ENCODE assay signal across 7 cellular contexts in the genomic region with DNA sequence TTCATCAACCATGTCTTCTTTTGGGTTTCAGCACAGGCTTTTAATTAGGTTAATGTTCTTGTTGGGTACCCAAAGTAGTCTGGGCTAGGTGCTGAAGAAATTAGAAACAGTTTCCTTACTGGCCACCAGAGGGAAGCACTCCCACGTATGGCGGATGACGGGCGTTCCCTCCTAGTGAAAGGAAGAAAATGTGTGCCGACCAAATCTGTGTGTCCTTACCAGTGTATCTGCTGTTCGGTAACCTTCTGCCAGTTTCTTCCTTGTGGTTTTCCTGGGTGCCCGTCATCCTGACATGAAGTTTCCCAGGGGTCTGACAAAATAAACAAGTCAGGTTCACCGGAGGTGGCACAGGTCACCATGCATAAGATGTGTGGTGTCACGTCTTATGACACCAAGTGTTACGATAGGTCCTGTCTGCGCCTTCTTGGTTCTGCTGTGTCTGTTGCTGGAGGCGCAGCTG. TPM values are rescaled to one million over a fixed set of nuclear protein-coding genes. Genes with fewer than 3 reads are reported as not detected.
DNase-seq lines count a peak whose midpoint lies in the region; TF ChIP-seq lines count a peak whose summit lies in the region.

No MANE protein-coding gene starts in this region.

- H3K4me3 ChIP-seq in GM12865 (ENCODE audit: low read depth, low read length) (no peak overlapping the region), foreskin fibroblast (ENCODE audit: low read depth in 1 of 2, low read length in 2 of 2) (no peak overlapping the region), ovary (no peak overlapping the region), uterus (no peak overlapping the region)

- H3K9me3 ChIP-seq in ovary (no peaks in the 10 kb centered on the region), uterus (no peaks in the 10 kb centered on the region)

- H3K9me3 Mint-ChIP-seq in activated T-helper 1 cell treated with anti-CD3 and anti-CD28 coated beads, Interleukin-12 subunit alpha, Interleukin-12 subunit beta, Interleukin-2, Interleukin-4 antibody, amounts not matched to agents 30 ng/mL and 10 ng/mL and 1 ng/mL, durations not matched to agents 14 hours and 24 hours and 36 hours, result no peaks in the 10 kb centered on the region

- no peaks in the 10 kb centered on the region for H3K27me3 Mint-ChIP-seq in activated T-helper 1 cell treated with anti-CD3 and anti-CD28 coated beads, Interleukin-12 subunit alpha, Interleukin-12 subunit beta, Interleukin-2, Interleukin-4 antibody, amounts not matched to agents 30 ng/mL and 10 ng/mL and 1 ng/mL, durations not matched to agents 14 hours and 24 hours and 36 hours (ENCODE audit: insufficient read depth)

- intact Hi-C loops in activated T-helper 1 cell treated with anti-CD3 and anti-CD28 coated beads, Interleukin-12 subunit alpha, Interleukin-12 subunit beta, Interleukin-2, Interleukin-4 antibody, amounts not matched to agents 30 ng/mL and 10 ng/mL and 1 ng/mL, durations not matched to agents 14 hours and 24 hours and 36 hours (cut with micrococcal nuclease), result loop anchor here (1.0 to 5.0 kb wide), 3 partner anchors 19 to 281 kb away; no protein-coding TSS in a partner anchor
- intact Hi-C loops in ovary (cut with DNase I), result loop anchor here in 1 of 4 donors (10.0 kb wide), 1 partner anchor 151 kb away; the partner anchor contains the start of genes CEP89 and FAAP24
- intact Hi-C loops in uterus (cut with DNase I; ENCODE audit: low total_unique reads), result no loop called here

- 34 to 41% (median 37%) methylated on average over 12 of the region's 12 CpGs for WGBS in ovary, 3 donors

- peaks cover 9% of the 10 kb centered on the region for H3K4me1 Mint-ChIP-seq in activated T-helper 1 cell treated with anti-CD3 and anti-CD28 coated beads, Interleukin-12 subunit alpha, Interleukin-12 subunit beta, Interleukin-2, Interleukin-4 antibody, amounts not matched to agents 30 ng/mL and 10 ng/mL and 1 ng/mL, durations not matched to agents 14 hours and 24 hours and 36 hours (ENCODE audit: low read depth)

- TF ChIP-seq CTCF in GM12865 (IDR thresholded peaks at IDR 0.05; ENCODE audit: insufficient read depth, low read depth, low read length, missing control alignments) (peak; percentile 83), foreskin fibroblast (IDR thresholded peaks at IDR 0.05; ENCODE audit: low read depth, low read length) (peak; percentile 82), ovary (IDR thresholded peaks at IDR 0.05) (peak; percentile 52 to 85 (median 55)), uterus (IDR thresholded peaks at IDR 0.05) (peak; percentile 64 to 80 (median 70))

- TF ChIP-seq POLR2A in ovary (IDR thresholded peaks at IDR 0.05) (no peak), uterus (IDR thresholded peaks at IDR 0.05) (no peak)

- TF ChIP-seq EP300 in ovary (IDR thresholded peaks at IDR 0.05), result no peak

- H3K36me3 ChIP-seq in ovary (no peaks in the 10 kb centered on the region), uterus (no peaks in the 10 kb centered on the region)

- no peaks in the 10 kb centered on the region for H3K4me1 ChIP-seq in ovary (ENCODE audit: insufficient read depth)
- H3K4me1 ChIP-seq in uterus, result no peaks in the 10 kb centered on the region

- H3K27ac ChIP-seq in ovary (no peak overlapping the region), uterus (no peak overlapping the region)

- H3K4me3 Mint-ChIP-seq in activated T-helper 1 cell treated with anti-CD3 and anti-CD28 coated beads, Interleukin-12 subunit alpha, Interleukin-12 subunit beta, Interleukin-2, Interleukin-4 antibody, amounts not matched to agents 30 ng/mL and 10 ng/mL and 1 ng/mL, durations not matched to agents 14 hours and 24 hours and 36 hours, result no peak overlapping the region

- H3K36me3 Mint-ChIP-seq in activated T-helper 1 cell treated with anti-CD3 and anti-CD28 coated beads, Interleukin-12 subunit alpha, Interleukin-12 subunit beta, Interleukin-2, Interleukin-4 antibody, amounts not matched to agents 30 ng/mL and 10 ng/mL and 1 ng/mL, durations not matched to agents 14 hours and 24 hours and 36 hours (ENCODE audit: low read depth), result peaks cover 33% of the 10 kb centered on the region

- no peak overlapping the region for H3K27ac Mint-ChIP-seq in activated T-helper 1 cell treated with anti-CD3 and anti-CD28 coated beads, Interleukin-12 subunit alpha, Interleukin-12 subunit beta, Interleukin-2, Interleukin-4 antibody, amounts not matched to agents 30 ng/mL and 10 ng/mL and 1 ng/mL, durations not matched to agents 14 hours and 24 hours and 36 hours

- no peaks in the 10 kb centered on the region for H3K27me3 ChIP-seq in ovary
- no peaks in the 10 kb centered on the region for H3K27me3 ChIP-seq in uterus

- in situ Hi-C loops in KBM-7 (cut with MboI; ENCODE audit: low pct_unique_long_range_greater_than_20kb, low sequenced_read_pairs), result no loop called here

- peak; percentile 73 for DNase-seq in GM12865 (ENCODE audit: low read depth)
- DNase-seq in KBM-7, result peak; percentile 58
- peak; percentile 58 for DNase-seq in RPMI7951 (ENCODE audit: low read depth)
- peak; percentile 40 for DNase-seq in activated T-helper 1 cell treated with anti-CD3 and anti-CD28 coated beads, Interleukin-12 subunit alpha, Interleukin-12 subunit beta, Interleukin-2, Interleukin-4 antibody, amounts not matched to agents 30 ng/mL and 10 ng/mL and 1 ng/mL, durations not matched to agents 14 hours and 24 hours and 36 hours (ENCODE audit: low spot score)
- peak; percentile 51 to 86 for DNase-seq in foreskin fibroblast
- peak; percentile 44 to 62 (median 45) for DNase-seq in ovary
- peak; percentile 36 to 40 for DNase-seq in uterus

RNA-seq across cellular contexts. Expression of gene WDR88, which starts 6.0 kb away (rescaled TPM):
- not detected in 2 replicates for total RNA-seq in RPMI7951 (2014; rRNA removed; shearing (Covaris generic))
- total RNA-seq in activated T-helper 1 cell treated with anti-CD3 and anti-CD28 coated beads, Interleukin-12 subunit alpha, Interleukin-12 subunit beta, Interleukin-2, Interleukin-4 antibody, amounts not matched to agents 30 ng/mL and 10 ng/mL and 1 ng/mL, durations not matched to agents 14 hours and 24 hours and 36 hours, result not detected in 2 replicates
- under 1 TPM in 1 of 7 donors, not detected in 6; 0.79 TPM for total RNA-seq in ovary
- not detected for polyA plus RNA-seq in ovary
- total RNA-seq in uterus, result not detected

RNA-seq across cellular contexts. Expression of gene GPATCH1, which starts 45.0 kb away (rescaled TPM):
- total RNA-seq in RPMI7951 (2014; rRNA removed; shearing (Covaris generic)), result 5.3 and 5.8 TPM in 2 replicates
- total RNA-seq in activated T-helper 1 cell treated with anti-CD3 and anti-CD28 coated beads, Interleukin-12 subunit alpha, Interleukin-12 subunit beta, Interleukin-2, Interleukin-4 antibody, amounts not matched to agents 30 ng/mL and 10 ng/mL and 1 ng/mL, durations not matched to agents 14 hours and 24 hours and 36 hours, result 11.1 and 13.5 TPM in 2 replicates
- total RNA-seq in ovary, result 10 to 100 TPM in 4 of 7 donors, 1 to 10 TPM in 3; 4.4 to 11.5 (median 10.5) TPM
- polyA plus RNA-seq in ovary, result 10 to 100 TPM in 1 of 2 donors, 1 to 10 TPM in 1; 6.8 to 10.9 TPM
- 10 to 100 TPM in 2 of 4 donors, 1 to 10 TPM in 1, under 1 TPM in 1; under 0.01 to 13.1 (median 7.4) TPM for total RNA-seq in uterus
